ENCODE assay signal across 24 cellular contexts in genomic region chr5:132239776-132240175, GRCh38. TPM values are rescaled to one million over a fixed set of nuclear protein-coding genes. Genes with fewer than 3 reads are reported as not detected.
"Had no signal": no experiment of that assay in that cellular context is flagged by ENCODE, and none has a peak within 500 bp of the region (broad histone marks: within the 10 kb centered on the region; RNA-seq: fewer than 3 reads in every experiment).

No MANE protein-coding gene starts in this region.

- H3K27ac ChIP-seq: heart right ventricle, lower lobe of right lung, thyroid gland, vagina had no signal

- H3K4me3 ChIP-seq: heart right ventricle, lower lobe of right lung, thyroid gland, vagina had no signal

- H3K9me3 ChIP-seq: lower lobe of right lung, thyroid gland had no signal

- H3K27me3 ChIP-seq: heart right ventricle, thyroid gland, vagina had no signal

- H3K27ac Mint-ChIP-seq: activated CD4-positive, alpha-beta memory T cell treated with anti-CD3 and anti-CD28 coated beads for 36 hours; activated naive CD4-positive, alpha-beta T cell treated with anti-CD3 and anti-CD28 coated beads for 36 hours; activated naive CD8-positive, alpha-beta T cell treated with anti-CD3 and anti-CD28 coated beads, Interleukin-2, amount 10 ng/mL, durations not matched to agents 7 days and 5 days; activated T-helper 17 cell treated with anti-CD3 and anti-CD28 coated beads, Interleukin-2, amount 50 U/mL, for 72 hours; progenitor cell of endocrine pancreas; stimulated activated naive CD8-positive, alpha-beta T cell treated with anti-CD3 and anti-CD28 coated beads, Interleukin-15, Interleukin-2, amounts not matched to agents 100 ng/mL and 50 ng/mL, for 24 hours had no signal

- H3K27me3 Mint-ChIP-seq: progenitor cell of endocrine pancreas had no signal

- ATAC-seq: activated T-helper 17 cell treated with anti-CD3 and anti-CD28 coated beads, Interleukin-2, amount 50 U/mL, for 72 hours; heart right ventricle; left lobe of liver; lower lobe of right lung had no signal

- H3K4me1 ChIP-seq: lower lobe of right lung, thyroid gland, vagina had no signal

- H3K4me3 Mint-ChIP-seq: activated CD4-positive, alpha-beta memory T cell treated with anti-CD3 and anti-CD28 coated beads for 36 hours; activated naive CD4-positive, alpha-beta T cell treated with anti-CD3 and anti-CD28 coated beads for 36 hours; activated naive CD8-positive, alpha-beta T cell treated with anti-CD3 and anti-CD28 coated beads, Interleukin-2, amount 10 ng/mL, durations not matched to agents 7 days and 5 days; activated T-helper 17 cell treated with anti-CD3 and anti-CD28 coated beads, Interleukin-2, amount 50 U/mL, for 72 hours; naive B cell; stimulated activated naive CD8-positive, alpha-beta T cell treated with anti-CD3 and anti-CD28 coated beads, Interleukin-15, Interleukin-2, amounts not matched to agents 100 ng/mL and 50 ng/mL, for 24 hours had no signal

- DNase-seq: activated CD4-positive, alpha-beta memory T cell treated with anti-CD3 and anti-CD28 coated beads for 36 hours; activated CD4-positive, alpha-beta T cell treated with anti-CD3 and anti-CD28 coated beads for 48 hours; activated CD4-positive, CD25-positive, alpha-beta regulatory T cell; activated naive CD4-positive, alpha-beta T cell treated with anti-CD3 and anti-CD28 coated beads for 36 hours; activated naive CD8-positive, alpha-beta T cell treated with anti-CD3 and anti-CD28 coated beads, Interleukin-2, amount 10 ng/mL, durations not matched to agents 7 days and 5 days; activated T-cell treated with anti-CD3 and anti-CD28 coated beads, Interleukin-2, amount 50 U/mL, for 1 hour; amygdala; cerebellar nuclear complex; cortex of kidney; lower lobe of right lung; mesendoderm; naive B cell; retina; stimulated activated CD4-positive, alpha-beta T cell treated with anti-CD3 and anti-CD28 coated beads, Interleukin-4, amount 100 ng/mL, for 4 hours; substantia nigra; T-helper 1 cell; T1000; thyroid gland had no signal

- H3K36me3 ChIP-seq: heart right ventricle, lower lobe of right lung, thyroid gland, vagina had no signal

RNA-seq across cellular contexts. Expression of gene PDLIM4, which starts 17.7 kb away (rescaled TPM):
- total RNA-seq: activated CD4-positive, alpha-beta memory T cell treated with anti-CD3 and anti-CD28 coated beads for 36 hours; activated naive CD4-positive, alpha-beta T cell treated with anti-CD3 and anti-CD28 coated beads for 36 hours; activated T-helper 17 cell treated with anti-CD3 and anti-CD28 coated beads, Interleukin-2, amount 50 U/mL, for 72 hours had no signal
